21 cellular contexts compared by ENCODE assay signal in the genomic region with DNA sequence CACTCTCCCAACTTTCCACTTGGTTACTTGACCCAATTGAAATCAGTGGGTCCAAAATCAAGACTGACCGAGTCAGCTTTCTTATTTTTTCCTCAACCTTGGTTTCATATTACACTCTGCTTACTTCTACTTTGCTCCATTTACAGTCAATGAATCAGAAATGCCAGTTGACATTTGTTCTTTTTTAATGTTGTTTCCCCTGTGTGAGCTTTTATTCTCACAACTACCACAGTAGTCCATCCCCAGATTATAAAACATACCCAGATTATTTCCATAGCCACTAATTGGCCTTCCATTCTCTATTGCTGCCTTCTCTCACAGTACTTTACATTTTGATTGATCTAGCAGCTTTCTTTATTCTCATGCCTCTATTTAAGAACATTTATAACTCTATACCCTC. TPM values are rescaled to one million over a fixed set of nuclear protein-coding genes. Genes with fewer than 3 reads are reported as not detected.
"Had no signal": no experiment of that assay in that cellular context is flagged by ENCODE, and none has a peak within 500 bp of the region (broad histone marks: within the 10 kb centered on the region; RNA-seq: fewer than 3 reads in every experiment).

No MANE protein-coding gene starts in this region.

- H3K4me3 ChIP-seq: coronary artery, gastroesophageal sphincter, heart left ventricle, thyroid gland had no signal

- H3K9me3 ChIP-seq: gastroesophageal sphincter, heart left ventricle, thyroid gland had no signal

- H3K4me3 Mint-ChIP-seq: activated CD4-positive, alpha-beta T cell treated with anti-CD3 and anti-CD28 coated beads, Interleukin-2, amount 10 ng/mL, durations not matched to agents 7 days and 5 days; activated CD8-positive, alpha-beta T cell treated with anti-CD3 and anti-CD28 coated beads, Interleukin-2, amount 10 ng/mL, durations not matched to agents 7 days and 5 days; activated naive CD8-positive, alpha-beta T cell treated with anti-CD3 and anti-CD28 coated beads, Interleukin-2, amount 10 ng/mL, durations not matched to agents 7 days and 5 days; activated T-cell treated with anti-CD3 and anti-CD28 coated beads, Interleukin-2, amount 50 U/mL, for 24 hours; central memory CD8-positive, alpha-beta T cell; naive thymus-derived CD8-positive, alpha-beta T cell had no signal

- H3K27ac ChIP-seq: brain microvascular endothelial cell, coronary artery, gastroesophageal sphincter, heart left ventricle, thyroid gland had no signal

- H3K27me3 Mint-ChIP-seq: activated CD4-positive, alpha-beta T cell treated with anti-CD3 and anti-CD28 coated beads, Interleukin-2, amount 10 ng/mL, durations not matched to agents 7 days and 5 days; activated naive CD8-positive, alpha-beta T cell treated with anti-CD3 and anti-CD28 coated beads, Interleukin-2, amount 10 ng/mL, durations not matched to agents 7 days and 5 days; activated T-cell treated with anti-CD3 and anti-CD28 coated beads, Interleukin-2, amount 50 U/mL, for 24 hours; central memory CD8-positive, alpha-beta T cell; naive thymus-derived CD8-positive, alpha-beta T cell had no signal

- H3K27me3 ChIP-seq: brain microvascular endothelial cell, gastroesophageal sphincter, heart left ventricle, thyroid gland had no signal

- H3K4me1 ChIP-seq: thyroid gland had no signal

- ATAC-seq: activated CD4-positive, CD25-positive, alpha-beta regulatory T cell treated with anti-CD3 and anti-CD28 coated beads, Interleukin-2, amount 50 U/mL, for 24 hours; activated CD8-positive, alpha-beta T cell treated with anti-CD3 and anti-CD28 coated beads, Interleukin-2, amount 10 ng/mL, durations not matched to agents 7 days and 5 days; gastroesophageal sphincter; heart left ventricle; naive thymus-derived CD8-positive, alpha-beta T cell had no signal

- H3K36me3 ChIP-seq: brain microvascular endothelial cell, gastroesophageal sphincter, thyroid gland had no signal

- H3K27ac Mint-ChIP-seq: activated CD4-positive, alpha-beta T cell treated with anti-CD3 and anti-CD28 coated beads, Interleukin-2, amount 10 ng/mL, durations not matched to agents 7 days and 5 days; activated CD8-positive, alpha-beta T cell treated with anti-CD3 and anti-CD28 coated beads, Interleukin-2, amount 10 ng/mL, durations not matched to agents 7 days and 5 days; activated naive CD8-positive, alpha-beta T cell treated with anti-CD3 and anti-CD28 coated beads, Interleukin-2, amount 10 ng/mL, durations not matched to agents 7 days and 5 days; activated T-cell treated with anti-CD3 and anti-CD28 coated beads, Interleukin-2, amount 50 U/mL, for 24 hours; activated T-helper 2 cell treated with anti-CD3 and anti-CD28 coated beads, Interferon-gamma antibody, Interleukin-2, Interleukin-4, amounts not matched to agents 10 μg/mL and 5 μg/mL and 100 μg/mL, durations not matched to agents 14 hours and 24 hours and 36 hours had no signal

- DNase-seq: activated CD4-positive, alpha-beta T cell treated with anti-CD3 and anti-CD28 coated beads, Interleukin-2, amount 10 ng/mL, durations not matched to agents 7 days and 5 days; activated CD8-positive, alpha-beta T cell treated with anti-CD3 and anti-CD28 coated beads, Interleukin-2, amount 10 ng/mL, durations not matched to agents 7 days and 5 days; activated naive CD4-positive, alpha-beta T cell treated with Interleukin-2 at 50 U/mL for 16 hours; activated naive CD8-positive, alpha-beta T cell treated with anti-CD3 and anti-CD28 coated beads, Interleukin-2, amount 10 ng/mL, durations not matched to agents 7 days and 5 days; activated T-cell treated with anti-CD3 and anti-CD28 coated beads, Interleukin-2, amount 50 U/mL, for 24 hours; brain microvascular endothelial cell; heart left ventricle; mesenchymal stem cell; naive thymus-derived CD8-positive, alpha-beta T cell; posterior cingulate gyrus; retina; stimulated activated CD4-positive, alpha-beta T cell treated with anti-CD3 and anti-CD28 coated beads, Interleukin-1b, Interleukin-23, amount 100 ng/mL, for 48 hours; stimulated activated naive CD4-positive, alpha-beta T cell treated with Interleukin-2 at 50 U/mL for 16 hours; T-helper 1 cell; T1000; thyroid gland had no signal

- H3K9me3 Mint-ChIP-seq: activated CD4-positive, alpha-beta T cell treated with anti-CD3 and anti-CD28 coated beads, Interleukin-2, amount 10 ng/mL, durations not matched to agents 7 days and 5 days; activated naive CD8-positive, alpha-beta T cell treated with anti-CD3 and anti-CD28 coated beads, Interleukin-2, amount 10 ng/mL, durations not matched to agents 7 days and 5 days; activated T-cell treated with anti-CD3 and anti-CD28 coated beads, Interleukin-2, amount 50 U/mL, for 24 hours; activated T-helper 2 cell treated with anti-CD3 and anti-CD28 coated beads, Interferon-gamma antibody, Interleukin-2, Interleukin-4, amounts not matched to agents 10 μg/mL and 5 μg/mL and 100 μg/mL, durations not matched to agents 14 hours and 24 hours and 36 hours; central memory CD8-positive, alpha-beta T cell; naive thymus-derived CD8-positive, alpha-beta T cell had no signal

- H3K4me1 Mint-ChIP-seq: activated CD4-positive, alpha-beta T cell treated with anti-CD3 and anti-CD28 coated beads, Interleukin-2, amount 10 ng/mL, durations not matched to agents 7 days and 5 days; activated naive CD8-positive, alpha-beta T cell treated with anti-CD3 and anti-CD28 coated beads, Interleukin-2, amount 10 ng/mL, durations not matched to agents 7 days and 5 days; central memory CD8-positive, alpha-beta T cell had no signal

RNA-seq across cellular contexts. Expression of a gene that starts 50.1 kb away (rescaled TPM):
- total RNA-seq: activated CD4-positive, alpha-beta T cell treated with anti-CD3 and anti-CD28 coated beads, Interleukin-2, amount 10 ng/mL, durations not matched to agents 7 days and 5 days; activated CD8-positive, alpha-beta T cell treated with anti-CD3 and anti-CD28 coated beads, Interleukin-2, amount 10 ng/mL, durations not matched to agents 7 days and 5 days; activated naive CD8-positive, alpha-beta T cell treated with anti-CD3 and anti-CD28 coated beads, Interleukin-2, amount 10 ng/mL, durations not matched to agents 7 days and 5 days; activated T-helper 2 cell treated with anti-CD3 and anti-CD28 coated beads, Interferon-gamma antibody, Interleukin-2, Interleukin-4, amounts not matched to agents 10 μg/mL and 5 μg/mL and 100 μg/mL, durations not matched to agents 14 hours and 24 hours and 36 hours had no signal
